Comparison of ENCODE assay signal across 1 cellular context in the genomic region with DNA sequence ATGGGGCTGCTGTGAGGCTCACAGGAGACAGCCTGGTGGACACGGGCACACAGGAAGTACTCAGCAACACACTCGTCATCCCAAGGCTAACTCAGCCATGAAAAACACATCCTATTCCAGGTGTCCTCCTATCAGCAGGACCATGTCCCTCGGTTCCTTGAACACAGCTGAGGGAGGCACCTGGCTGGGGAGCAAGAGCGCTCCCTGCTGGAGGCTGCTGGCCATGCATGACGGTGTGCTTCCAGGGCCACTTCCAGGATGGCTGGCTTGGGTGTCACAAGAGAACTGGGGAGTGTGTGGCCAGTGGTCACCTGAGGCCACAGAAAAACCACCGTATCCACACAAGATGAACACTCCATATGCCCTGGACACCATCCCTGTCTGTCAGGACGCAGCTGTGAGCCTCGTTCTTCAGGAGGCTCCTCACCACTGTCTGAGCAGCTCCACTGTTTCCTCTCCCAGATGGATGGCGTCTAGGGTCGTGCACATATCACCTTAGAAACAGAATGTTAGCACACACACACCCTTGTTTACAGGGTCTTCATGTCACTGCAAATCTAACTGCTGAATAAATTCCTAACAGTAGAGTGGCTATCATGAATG.
TF ChIP-seq lines count a peak whose summit lies in the region.

No MANE protein-coding gene starts in this region.

TF ChIP-seq in HepG2, 621 proteins besides CTCF, POLR2A, EP300 and RAD21 (continued from another document and continues in another):
- peak; percentile 54 for TF ChIP-seq IRF2 (CRISPR knock-in tag; IDR thresholded peaks at IDR 0.05)
- TF ChIP-seq, protein P1, sequence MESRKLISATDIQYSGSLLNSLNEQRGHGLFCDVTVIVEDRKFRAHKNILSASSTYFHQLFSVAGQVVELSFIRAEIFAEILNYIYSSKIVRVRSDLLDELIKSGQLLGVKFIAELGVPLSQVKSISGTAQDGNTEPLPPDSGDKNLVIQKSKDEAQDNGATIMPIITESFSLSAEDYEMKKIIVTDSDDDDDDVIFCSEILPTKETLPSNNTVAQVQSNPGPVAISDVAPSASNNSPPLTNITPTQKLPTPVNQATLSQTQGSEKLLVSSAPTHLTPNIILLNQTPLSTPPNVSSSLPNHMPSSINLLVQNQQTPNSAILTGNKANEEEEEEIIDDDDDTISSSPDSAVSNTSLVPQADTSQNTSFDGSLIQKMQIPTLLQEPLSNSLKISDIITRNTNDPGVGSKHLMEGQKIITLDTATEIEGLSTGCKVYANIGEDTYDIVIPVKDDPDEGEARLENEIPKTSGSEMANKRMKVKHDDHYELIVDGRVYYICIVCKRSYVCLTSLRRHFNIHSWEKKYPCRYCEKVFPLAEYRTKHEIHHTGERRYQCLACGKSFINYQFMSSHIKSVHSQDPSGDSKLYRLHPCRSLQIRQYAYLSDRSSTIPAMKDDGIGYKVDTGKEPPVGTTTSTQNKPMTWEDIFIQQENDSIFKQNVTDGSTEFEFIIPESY (CRISPR knock-in tag; IDR thresholded peaks at IDR 0.05) = peak; percentile 54
- TF ChIP-seq TMF1 (CRISPR knock-in tag; IDR thresholded peaks at IDR 0.05; ENCODE audit: low read depth) = no peak
- peak; percentile 42; the same call in 1 of the 2 replicates for TF ChIP-seq SALL1 (CRISPR knock-in tag; IDR thresholded peaks at IDR 0.05)
- TF ChIP-seq, protein P2, sequence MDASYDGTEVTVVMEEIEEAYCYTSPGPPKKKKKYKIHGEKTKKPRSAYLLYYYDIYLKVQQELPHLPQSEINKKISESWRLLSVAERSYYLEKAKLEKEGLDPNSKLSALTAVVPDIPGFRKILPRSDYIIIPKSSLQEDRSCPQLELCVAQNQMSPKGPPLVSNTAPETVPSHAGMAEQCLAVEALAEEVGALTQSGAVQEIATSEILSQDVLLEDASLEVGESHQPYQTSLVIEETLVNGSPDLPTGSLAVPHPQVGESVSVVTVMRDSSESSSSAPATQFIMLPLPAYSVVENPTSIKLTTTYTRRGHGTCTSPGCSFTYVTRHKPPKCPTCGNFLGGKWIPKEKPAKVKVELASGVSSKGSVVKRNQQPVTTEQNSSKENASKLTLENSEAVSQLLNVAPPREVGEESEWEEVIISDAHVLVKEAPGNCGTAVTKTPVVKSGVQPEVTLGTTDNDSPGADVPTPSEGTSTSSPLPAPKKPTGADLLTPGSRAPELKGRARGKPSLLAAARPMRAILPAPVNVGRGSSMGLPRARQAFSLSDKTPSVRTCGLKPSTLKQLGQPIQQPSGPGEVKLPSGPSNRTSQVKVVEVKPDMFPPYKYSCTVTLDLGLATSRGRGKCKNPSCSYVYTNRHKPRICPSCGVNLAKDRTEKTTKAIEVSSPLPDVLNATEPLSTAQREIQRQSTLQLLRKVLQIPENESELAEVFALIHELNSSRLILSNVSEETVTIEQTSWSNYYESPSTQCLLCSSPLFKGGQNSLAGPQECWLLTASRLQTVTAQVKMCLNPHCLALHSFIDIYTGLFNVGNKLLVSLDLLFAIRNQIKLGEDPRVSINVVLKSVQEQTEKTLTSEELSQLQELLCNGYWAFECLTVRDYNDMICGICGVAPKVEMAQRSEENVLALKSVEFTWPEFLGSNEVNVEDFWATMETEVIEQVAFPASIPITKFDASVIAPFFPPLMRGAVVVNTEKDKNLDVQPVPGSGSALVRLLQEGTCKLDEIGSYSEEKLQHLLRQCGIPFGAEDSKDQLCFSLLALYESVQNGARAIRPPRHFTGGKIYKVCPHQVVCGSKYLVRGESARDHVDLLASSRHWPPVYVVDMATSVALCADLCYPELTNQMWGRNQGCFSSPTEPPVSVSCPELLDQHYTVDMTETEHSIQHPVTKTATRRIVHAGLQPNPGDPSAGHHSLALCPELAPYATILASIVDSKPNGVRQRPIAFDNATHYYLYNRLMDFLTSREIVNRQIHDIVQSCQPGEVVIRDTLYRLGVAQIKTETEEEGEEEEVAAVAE (CRISPR knock-in tag; IDR thresholded peaks at IDR 0.05; ENCODE audit: borderline replicate concordance) = peak; percentile 68; the same call in 1 of the 2 replicates
- TF ChIP-seq, protein P3, sequence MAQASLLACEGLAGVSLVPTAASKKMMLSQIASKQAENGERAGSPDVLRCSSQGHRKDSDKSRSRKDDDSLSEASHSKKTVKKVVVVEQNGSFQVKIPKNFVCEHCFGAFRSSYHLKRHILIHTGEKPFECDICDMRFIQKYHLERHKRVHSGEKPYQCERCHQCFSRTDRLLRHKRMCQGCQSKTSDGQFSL (CRISPR knock-in tag; IDR thresholded peaks at IDR 0.05) = no peak
- TF ChIP-seq RBFOX2 (IDR thresholded peaks at IDR 0.05; ENCODE audit: low read depth, low read length) = no peak
- no peak for TF ChIP-seq RFXAP (CRISPR knock-in tag; IDR thresholded peaks at IDR 0.05; ENCODE audit: borderline replicate concordance)
- TF ChIP-seq TBX3 (IDR thresholded peaks at IDR 0.05; ENCODE audit: borderline replicate concordance) = no peak
- TF ChIP-seq GABPB1 (CRISPR knock-in tag; IDR thresholded peaks at IDR 0.05) = no peak
- TF ChIP-seq, protein P4, sequence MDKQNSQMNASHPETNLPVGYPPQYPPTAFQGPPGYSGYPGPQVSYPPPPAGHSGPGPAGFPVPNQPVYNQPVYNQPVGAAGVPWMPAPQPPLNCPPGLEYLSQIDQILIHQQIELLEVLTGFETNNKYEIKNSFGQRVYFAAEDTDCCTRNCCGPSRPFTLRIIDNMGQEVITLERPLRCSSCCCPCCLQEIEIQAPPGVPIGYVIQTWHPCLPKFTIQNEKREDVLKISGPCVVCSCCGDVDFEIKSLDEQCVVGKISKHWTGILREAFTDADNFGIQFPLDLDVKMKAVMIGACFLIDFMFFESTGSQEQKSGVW (CRISPR knock-in tag; IDR thresholded peaks at IDR 0.05; ENCODE audit: borderline replicate concordance) = no peak
- TF ChIP-seq ADNP (CRISPR knock-in tag; IDR thresholded peaks at IDR 0.05) = no peak
- TF ChIP-seq MAZ (IDR thresholded peaks at IDR 0.05; ENCODE audit: borderline replicate concordance, low read depth, low read length) = 0 out of 2 replicates have a peak, but pooled peaks have one; percentile 37
- TF ChIP-seq MAZ (CRISPR knock-in tag; IDR thresholded peaks at IDR 0.05; ENCODE audit: low read depth) = no peak
- TF ChIP-seq SMARCC2 (IDR thresholded peaks at IDR 0.05) = no peak
- no peak for TF ChIP-seq ZNF547 (CRISPR knock-in tag; IDR thresholded peaks at IDR 0.05)
- TF ChIP-seq, protein P5, sequence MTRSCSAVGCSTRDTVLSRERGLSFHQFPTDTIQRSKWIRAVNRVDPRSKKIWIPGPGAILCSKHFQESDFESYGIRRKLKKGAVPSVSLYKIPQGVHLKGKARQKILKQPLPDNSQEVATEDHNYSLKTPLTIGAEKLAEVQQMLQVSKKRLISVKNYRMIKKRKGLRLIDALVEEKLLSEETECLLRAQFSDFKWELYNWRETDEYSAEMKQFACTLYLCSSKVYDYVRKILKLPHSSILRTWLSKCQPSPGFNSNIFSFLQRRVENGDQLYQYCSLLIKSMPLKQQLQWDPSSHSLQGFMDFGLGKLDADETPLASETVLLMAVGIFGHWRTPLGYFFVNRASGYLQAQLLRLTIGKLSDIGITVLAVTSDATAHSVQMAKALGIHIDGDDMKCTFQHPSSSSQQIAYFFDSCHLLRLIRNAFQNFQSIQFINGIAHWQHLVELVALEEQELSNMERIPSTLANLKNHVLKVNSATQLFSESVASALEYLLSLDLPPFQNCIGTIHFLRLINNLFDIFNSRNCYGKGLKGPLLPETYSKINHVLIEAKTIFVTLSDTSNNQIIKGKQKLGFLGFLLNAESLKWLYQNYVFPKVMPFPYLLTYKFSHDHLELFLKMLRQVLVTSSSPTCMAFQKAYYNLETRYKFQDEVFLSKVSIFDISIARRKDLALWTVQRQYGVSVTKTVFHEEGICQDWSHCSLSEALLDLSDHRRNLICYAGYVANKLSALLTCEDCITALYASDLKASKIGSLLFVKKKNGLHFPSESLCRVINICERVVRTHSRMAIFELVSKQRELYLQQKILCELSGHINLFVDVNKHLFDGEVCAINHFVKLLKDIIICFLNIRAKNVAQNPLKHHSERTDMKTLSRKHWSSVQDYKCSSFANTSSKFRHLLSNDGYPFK (CRISPR knock-in tag; IDR thresholded peaks at IDR 0.05; ENCODE audit: borderline replicate concordance) = no peak
- TF ChIP-seq, protein P6, sequence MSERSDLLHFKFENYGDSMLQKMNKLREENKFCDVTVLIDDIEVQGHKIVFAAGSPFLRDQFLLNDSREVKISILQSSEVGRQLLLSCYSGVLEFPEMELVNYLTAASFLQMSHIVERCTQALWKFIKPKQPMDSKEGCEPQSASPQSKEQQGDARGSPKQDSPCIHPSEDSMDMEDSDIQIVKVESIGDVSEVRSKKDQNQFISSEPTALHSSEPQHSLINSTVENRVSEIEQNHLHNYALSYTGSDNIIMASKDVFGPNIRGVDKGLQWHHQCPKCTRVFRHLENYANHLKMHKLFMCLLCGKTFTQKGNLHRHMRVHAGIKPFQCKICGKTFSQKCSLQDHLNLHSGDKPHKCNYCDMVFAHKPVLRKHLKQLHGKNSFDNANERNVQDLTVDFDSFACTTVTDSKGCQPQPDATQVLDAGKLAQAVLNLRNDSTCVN (CRISPR knock-in tag; IDR thresholded peaks at IDR 0.05; ENCODE audit: borderline replicate concordance) = no peak; the same call in 1 of the 2 replicates
- no peak for TF ChIP-seq ZNF12 (CRISPR knock-in tag; IDR thresholded peaks at IDR 0.05)
- TF ChIP-seq HNRNPL (IDR thresholded peaks at IDR 0.05; ENCODE audit: low read depth, low read length) = no peak
- no peak for TF ChIP-seq ZNF101 (CRISPR knock-in tag; IDR thresholded peaks at IDR 0.05; ENCODE audit: borderline replicate concordance, low read depth)
- TF ChIP-seq, protein P7, sequence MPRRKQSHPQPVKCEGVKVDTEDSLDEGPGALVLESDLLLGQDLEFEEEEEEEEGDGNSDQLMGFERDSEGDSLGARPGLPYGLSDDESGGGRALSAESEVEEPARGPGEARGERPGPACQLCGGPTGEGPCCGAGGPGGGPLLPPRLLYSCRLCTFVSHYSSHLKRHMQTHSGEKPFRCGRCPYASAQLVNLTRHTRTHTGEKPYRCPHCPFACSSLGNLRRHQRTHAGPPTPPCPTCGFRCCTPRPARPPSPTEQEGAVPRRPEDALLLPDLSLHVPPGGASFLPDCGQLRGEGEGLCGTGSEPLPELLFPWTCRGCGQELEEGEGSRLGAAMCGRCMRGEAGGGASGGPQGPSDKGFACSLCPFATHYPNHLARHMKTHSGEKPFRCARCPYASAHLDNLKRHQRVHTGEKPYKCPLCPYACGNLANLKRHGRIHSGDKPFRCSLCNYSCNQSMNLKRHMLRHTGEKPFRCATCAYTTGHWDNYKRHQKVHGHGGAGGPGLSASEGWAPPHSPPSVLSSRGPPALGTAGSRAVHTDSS (CRISPR knock-in tag; conservative IDR thresholded peaks at IDR 0.05) = no peak
- TF ChIP-seq, protein P8, sequence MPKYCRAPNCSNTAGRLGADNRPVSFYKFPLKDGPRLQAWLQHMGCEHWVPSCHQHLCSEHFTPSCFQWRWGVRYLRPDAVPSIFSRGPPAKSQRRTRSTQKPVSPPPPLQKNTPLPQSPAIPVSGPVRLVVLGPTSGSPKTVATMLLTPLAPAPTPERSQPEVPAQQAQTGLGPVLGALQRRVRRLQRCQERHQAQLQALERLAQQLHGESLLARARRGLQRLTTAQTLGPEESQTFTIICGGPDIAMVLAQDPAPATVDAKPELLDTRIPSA (CRISPR knock-in tag; IDR thresholded peaks at IDR 0.05; ENCODE audit: borderline replicate concordance) = no peak
- TF ChIP-seq KDM2A (CRISPR knock-in tag; IDR thresholded peaks at IDR 0.05; ENCODE audit: borderline replicate concordance, low read depth) = peak; percentile 48; the same call in 1 of the 2 replicates
- TF ChIP-seq, protein P9, sequence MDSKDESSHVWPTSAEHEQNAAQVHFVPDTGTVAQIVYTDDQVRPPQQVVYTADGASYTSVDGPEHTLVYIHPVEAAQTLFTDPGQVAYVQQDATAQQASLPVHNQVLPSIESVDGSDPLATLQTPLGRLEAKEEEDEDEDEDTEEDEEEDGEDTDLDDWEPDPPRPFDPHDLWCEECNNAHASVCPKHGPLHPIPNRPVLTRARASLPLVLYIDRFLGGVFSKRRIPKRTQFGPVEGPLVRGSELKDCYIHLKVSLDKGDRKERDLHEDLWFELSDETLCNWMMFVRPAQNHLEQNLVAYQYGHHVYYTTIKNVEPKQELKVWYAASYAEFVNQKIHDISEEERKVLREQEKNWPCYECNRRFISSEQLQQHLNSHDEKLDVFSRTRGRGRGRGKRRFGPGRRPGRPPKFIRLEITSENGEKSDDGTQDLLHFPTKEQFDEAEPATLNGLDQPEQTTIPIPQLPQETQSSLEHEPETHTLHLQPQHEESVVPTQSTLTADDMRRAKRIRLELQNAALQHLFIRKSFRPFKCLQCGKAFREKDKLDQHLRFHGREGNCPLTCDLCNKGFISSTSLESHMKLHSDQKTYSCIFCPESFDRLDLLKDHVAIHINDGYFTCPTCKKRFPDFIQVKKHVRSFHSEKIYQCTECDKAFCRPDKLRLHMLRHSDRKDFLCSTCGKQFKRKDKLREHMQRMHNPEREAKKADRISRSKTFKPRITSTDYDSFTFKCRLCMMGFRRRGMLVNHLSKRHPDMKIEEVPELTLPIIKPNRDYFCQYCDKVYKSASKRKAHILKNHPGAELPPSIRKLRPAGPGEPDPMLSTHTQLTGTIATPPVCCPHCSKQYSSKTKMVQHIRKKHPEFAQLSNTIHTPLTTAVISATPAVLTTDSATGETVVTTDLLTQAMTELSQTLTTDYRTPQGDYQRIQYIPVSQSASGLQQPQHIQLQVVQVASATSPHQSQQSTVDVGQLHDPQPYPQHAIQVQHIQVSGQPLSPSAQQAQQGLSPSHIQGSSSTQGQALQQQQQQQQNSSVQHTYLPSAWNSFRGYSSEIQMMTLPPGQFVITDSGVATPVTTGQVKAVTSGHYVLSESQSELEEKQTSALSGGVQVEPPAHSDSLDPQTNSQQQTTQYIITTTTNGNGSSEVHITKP (CRISPR knock-in tag; IDR thresholded peaks at IDR 0.05; ENCODE audit: low read depth) = no peak
- TF ChIP-seq, protein P10, sequence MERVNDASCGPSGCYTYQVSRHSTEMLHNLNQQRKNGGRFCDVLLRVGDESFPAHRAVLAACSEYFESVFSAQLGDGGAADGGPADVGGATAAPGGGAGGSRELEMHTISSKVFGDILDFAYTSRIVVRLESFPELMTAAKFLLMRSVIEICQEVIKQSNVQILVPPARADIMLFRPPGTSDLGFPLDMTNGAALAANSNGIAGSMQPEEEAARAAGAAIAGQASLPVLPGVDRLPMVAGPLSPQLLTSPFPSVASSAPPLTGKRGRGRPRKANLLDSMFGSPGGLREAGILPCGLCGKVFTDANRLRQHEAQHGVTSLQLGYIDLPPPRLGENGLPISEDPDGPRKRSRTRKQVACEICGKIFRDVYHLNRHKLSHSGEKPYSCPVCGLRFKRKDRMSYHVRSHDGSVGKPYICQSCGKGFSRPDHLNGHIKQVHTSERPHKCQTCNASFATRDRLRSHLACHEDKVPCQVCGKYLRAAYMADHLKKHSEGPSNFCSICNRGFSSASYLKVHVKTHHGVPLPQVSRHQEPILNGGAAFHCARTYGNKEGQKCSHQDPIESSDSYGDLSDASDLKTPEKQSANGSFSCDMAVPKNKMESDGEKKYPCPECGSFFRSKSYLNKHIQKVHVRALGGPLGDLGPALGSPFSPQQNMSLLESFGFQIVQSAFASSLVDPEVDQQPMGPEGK (CRISPR knock-in tag; IDR thresholded peaks at IDR 0.05) = no peak
- TF ChIP-seq ZBTB20 (CRISPR knock-in tag; IDR thresholded peaks at IDR 0.05; ENCODE audit: borderline replicate concordance, low read depth) = no peak
- TF ChIP-seq, protein P11, sequence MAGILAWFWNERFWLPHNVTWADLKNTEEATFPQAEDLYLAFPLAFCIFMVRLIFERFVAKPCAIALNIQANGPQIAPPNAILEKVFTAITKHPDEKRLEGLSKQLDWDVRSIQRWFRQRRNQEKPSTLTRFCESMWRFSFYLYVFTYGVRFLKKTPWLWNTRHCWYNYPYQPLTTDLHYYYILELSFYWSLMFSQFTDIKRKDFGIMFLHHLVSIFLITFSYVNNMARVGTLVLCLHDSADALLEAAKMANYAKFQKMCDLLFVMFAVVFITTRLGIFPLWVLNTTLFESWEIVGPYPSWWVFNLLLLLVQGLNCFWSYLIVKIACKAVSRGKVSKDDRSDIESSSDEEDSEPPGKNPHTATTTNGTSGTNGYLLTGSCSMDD (CRISPR knock-in tag; IDR thresholded peaks at IDR 0.05) = no peak
- TF ChIP-seq ZNF672 (CRISPR knock-in tag; IDR thresholded peaks at IDR 0.05) = no peak
- TF ChIP-seq ZFX (CRISPR knock-in tag; IDR thresholded peaks at IDR 0.05; ENCODE audit: low read depth) = no peak
- TF ChIP-seq ZNF230 (CRISPR knock-in tag; IDR thresholded peaks at IDR 0.05) = no peak
